Comparison of ENCODE assay signal across 15 cellular contexts in genomic region chr13:23790591-23791170, GRCh38.
A peak's percentile ranks its signal among the peaks of the same experiment; 100 is the strongest.
DNase-seq lines count a peak whose midpoint lies in the region; ATAC-seq, FAIRE-seq and TF ChIP-seq lines count a peak whose summit lies in the region.
"Had no signal": no experiment of that assay in that cellular context is flagged by ENCODE, and none has a peak within 500 bp of the region (broad histone marks: within the 10 kb centered on the region; RNA-seq: fewer than 3 reads in every experiment).

No MANE protein-coding gene starts in this region.

- H3K27me3 Mint-ChIP-seq in activated CD4-positive, alpha-beta memory T cell treated with anti-CD3 and anti-CD28 coated beads for 36 hours: no peaks in the 10 kb centered on the region
- H3K27me3 Mint-ChIP-seq: T-cell had no signal

- H3K9me3 ChIP-seq in GM12878 (replicated peaks; ENCODE audit: control insufficient read depth, insufficient read depth, low read length): no peaks in the 10 kb centered on the region; the same call in 2 of the 3 replicates

- TF ChIP-seq EP300 in GM12878 (IDR thresholded peaks at IDR 0.05; ENCODE audit: borderline replicate concordance in 1 of 2, control insufficient read depth in 1 of 2, low read depth in 2 of 2, low read length in 2 of 2): no peak

- H3K36me3 ChIP-seq in GM12878 (ENCODE audit: control insufficient read depth in 2 of 2, insufficient read depth in 2 of 2, low read length in 1 of 2): no peaks in the 10 kb centered on the region; a peak in 1 of 4 replicates

- H3K27ac Mint-ChIP-seq in activated CD4-positive, alpha-beta memory T cell treated with anti-CD3 and anti-CD28 coated beads for 36 hours: no peak overlapping the region
- H3K27ac Mint-ChIP-seq: activated naive CD4-positive, alpha-beta T cell treated with anti-CD3 and anti-CD28 coated beads for 36 hours; mesothelial cell of epicardium; T-cell had no signal

- no peak for TF ChIP-seq POLR2A in GM12878 (IDR thresholded peaks at IDR 0.05; ENCODE audit: low read depth, low read length)

- H2AFZ ChIP-seq in GM12878 (ENCODE audit: control insufficient read depth, low read depth, low read length): no peak overlapping the region

- no peaks in the 10 kb centered on the region for H3K79me2 ChIP-seq in GM12878 (ENCODE audit: control insufficient read depth, insufficient read depth, low read length)

- no peak for TF ChIP-seq CTCF in GM12878 (IDR thresholded peaks at IDR 0.05 in 2 of 3, conservative IDR thresholded peaks at IDR 0.05 in 1 of 3; ENCODE audit: control insufficient read depth in 2 of 3, extremely low read depth in 1 of 3, insufficient read depth in 1 of 3, low read depth in 3 of 3, low read length in 3 of 3)

- H3K9ac ChIP-seq in GM12878 (ENCODE audit: control insufficient read depth, insufficient read depth, low read length): no peak overlapping the region

- no peaks in the 10 kb centered on the region for H3K9me3 Mint-ChIP-seq in activated CD4-positive, alpha-beta memory T cell treated with anti-CD3 and anti-CD28 coated beads for 36 hours
- H3K9me3 Mint-ChIP-seq: activated naive CD4-positive, alpha-beta T cell treated with anti-CD3 and anti-CD28 coated beads for 36 hours; mesothelial cell of epicardium; T-cell had no signal

- 100% methylated on average over 2 of the region's 2 CpGs for WGBS in GM12878 (ENCODE audit: insufficient coverage, insufficient replicate concordance, low lambda C conversion rate, missing lambda C conversion rate)

- no TSS peak for BruUV-seq in GM12878 (replicated peaks; lab: Mats Ljungman, UMichigan)

- no peak overlapping the region for H3K4me3 Mint-ChIP-seq in activated CD4-positive, alpha-beta memory T cell treated with anti-CD3 and anti-CD28 coated beads for 36 hours
- H3K4me3 Mint-ChIP-seq: activated naive CD4-positive, alpha-beta T cell treated with anti-CD3 and anti-CD28 coated beads for 36 hours; mesothelial cell of epicardium; T-cell had no signal

- RAD21 ChIA-PET in GM12878 (lab: Charles Lee; ENCODE audit: unreplicated experiment): interaction anchor here (2.8 kb wide), 1 partner anchor 12 kb away, joined by 16 read pairs; no protein-coding TSS in a partner anchor

- SMC1A ChIA-PET in GM12878 (lab: Charles Lee; ENCODE audit: uncharacterized antibody, unreplicated experiment): interaction anchor here (1.2 to 2.2 kb wide), 3 partner anchors 17 to 56 kb away, joined by 3 to 6 read pairs (median 3); no protein-coding TSS in a partner anchor

- POLR2A ChIA-PET in GM12878 (lab: Charles Lee): no interaction called here
- POLR2A ChIA-PET in activated CD4-positive, alpha-beta memory T cell treated with anti-CD3 and anti-CD28 coated beads for 36 hours (lab: Charles Lee): no interaction called here

- H3K4me3 ChIP-seq in GM12878: no peak overlapping the region

- H3K27me3 ChIP-seq in GM12878 (replicated peaks in 1 of 2; ENCODE audit: control insufficient read depth in 2 of 2, insufficient read depth in 2 of 2, low read length in 1 of 2): no peaks in the 10 kb centered on the region

- H3K27ac ChIP-seq in GM12878 (ENCODE audit: control insufficient read depth, insufficient read depth): peak overlapping the region; percentile 15

- peaks cover 41% of the 10 kb centered on the region for H3K4me1 ChIP-seq in GM12878 (ENCODE audit: control insufficient read depth, insufficient read depth, low read length)

- peaks cover 1% of the 10 kb centered on the region for H3K36me3 Mint-ChIP-seq in activated CD4-positive, alpha-beta memory T cell treated with anti-CD3 and anti-CD28 coated beads for 36 hours
- H3K36me3 Mint-ChIP-seq: mesothelial cell of epicardium had no signal

- no peak for TF ChIP-seq RAD21 in GM12878 (IDR thresholded peaks at IDR 0.05; ENCODE audit: insufficient read depth, low read depth, low read length)

- H4K20me1 ChIP-seq in GM12878 (ENCODE audit: control insufficient read depth, insufficient read depth): no peaks in the 10 kb centered on the region

- in situ Hi-C loops in GM12878 (cut with MboI): no loop called here

- H3K4me1 Mint-ChIP-seq in activated CD4-positive, alpha-beta memory T cell treated with anti-CD3 and anti-CD28 coated beads for 36 hours (ENCODE audit: low read depth): peaks cover 16% of the 10 kb centered on the region

- no peak for ATAC-seq in GM12878
- ATAC-seq in HG03432 (IDR thresholded peaks at IDR 0.05; ENCODE audit: unreplicated experiment): no peak
- ATAC-seq in GM21825 (IDR thresholded peaks at IDR 0.05; ENCODE audit: unreplicated experiment): no peak
- ATAC-seq: T-cell had no signal

- CTCF ChIA-PET in GM12878 (lab: Yijun Ruan, JAX): interaction anchor here (2.1 to 2.7 kb wide), 2 partner anchors 21 to 99 kb away, joined by 5 to 11 read pairs; partner anchors contain the start of gene MIPEP
- CTCF ChIA-PET in activated CD4-positive, alpha-beta memory T cell treated with anti-CD3 and anti-CD28 coated beads for 36 hours (lab: Charles Lee): no interaction called here

- peak; percentile 84 for DNase-seq in AG08395 (ENCODE audit: low spot score)
- DNase-seq in HT1080 (ENCODE audit: low read depth): peak; percentile 30
- no peak for DNase-seq in GM12878 (ENCODE audit: low read depth, low spot score)
- peak; percentile 48 for DNase-seq in hepatic stellate cell (ENCODE audit: low spot score)
- DNase-seq in activated CD4-positive, alpha-beta memory T cell treated with anti-CD3 and anti-CD28 coated beads for 36 hours: no peak
- no peak for DNase-seq in NCI-H146 treated with DMSO at 0.1 percent for 48 hours (lab: John Stamatoyannopoulos, UW; ENCODE audit: unreplicated experiment)
- DNase-seq: activated CD4-positive, alpha-beta T cell treated with anti-CD3 and anti-CD28 coated beads, Interleukin-2, amount 50 U/mL, for 48 hours; activated naive CD4-positive, alpha-beta T cell treated with anti-CD3 and anti-CD28 coated beads for 36 hours; AML-193; NCI-H1417; T-cell; trophoblast cell had no signal

- FAIRE-seq in GM12878 (lab: Jason Lieb, UNC): no peak

- no peak overlapping the region for H3K4me2 ChIP-seq in GM12878 (ENCODE audit: control insufficient read depth, insufficient read depth)

- intact Hi-C loops in GM12878 (cut with micrococcal nuclease; ENCODE audit: unreplicated experiment): no loop called here
- intact Hi-C loops in activated CD4-positive, alpha-beta memory T cell treated with anti-CD3 and anti-CD28 coated beads for 36 hours (cut with micrococcal nuclease): loop anchor here (10.0 kb wide), 1 partner anchor 416 kb away; no protein-coding TSS in a partner anchor

TF ChIP-seq in GM12878, 131 proteins besides CTCF, POLR2A, EP300 and RAD21:
- TF ChIP-seq SMC3 (IDR thresholded peaks at IDR 0.05; ENCODE audit: borderline replicate concordance, low read length) (no peak), PML (IDR thresholded peaks at IDR 0.05; ENCODE audit: low read length) (no peak)
TF ChIP-seq in GM12878: peak in this region for 0.

Comparison
In these comparisons a context has a peak if more than half of its experiments do, and no peak if none do; other contexts are left out.
1. DNase-seq: peak in AG08395 (single experiment), HT1080 (single experiment) and hepatic stellate cell (single experiment); none in GM12878 (single experiment), activated CD4-positive, alpha-beta memory T cell treated with anti-CD3 and anti-CD28 coated beads for 36 hours (single experiment) and NCI-H146 treated with DMSO at 0.1 percent for 48 hours (single experiment).